1 cellular context compared by ENCODE assay signal in the genomic region with DNA sequence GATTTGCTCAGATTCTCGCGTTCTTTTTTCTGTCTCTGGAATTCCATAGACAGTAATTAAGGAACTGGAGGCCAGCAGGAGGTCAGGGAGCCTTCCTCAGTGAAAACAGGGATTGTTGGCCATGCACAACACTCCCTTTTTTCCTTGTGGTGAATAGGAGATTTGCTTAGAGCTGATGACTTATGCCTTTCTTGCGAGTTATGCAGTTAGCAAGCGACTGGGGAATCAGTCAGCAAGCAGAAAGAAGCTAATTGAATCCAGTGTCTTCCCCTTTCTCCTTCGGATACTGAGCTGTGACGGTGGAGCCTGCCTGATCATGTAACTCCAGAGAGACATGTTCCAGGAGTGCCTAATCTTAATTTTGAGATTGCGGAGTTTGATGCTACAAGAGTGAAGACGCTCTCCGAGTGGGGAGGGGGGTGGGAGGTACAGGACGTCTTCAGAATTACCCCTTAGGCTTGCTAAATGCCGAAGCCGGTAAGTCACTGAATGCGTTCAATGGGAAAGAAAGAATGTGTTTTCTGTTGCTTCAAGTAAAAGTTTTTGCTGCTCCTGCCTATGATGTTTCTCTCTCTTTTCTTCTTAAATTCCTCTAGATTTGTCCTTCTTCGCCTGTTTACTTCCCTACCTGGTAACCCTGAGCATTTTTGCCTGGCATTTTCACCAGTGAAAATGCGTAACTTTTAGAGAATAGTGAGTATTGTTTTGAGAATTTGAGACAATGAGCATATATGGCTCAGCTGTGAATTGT.
TF ChIP-seq lines count a peak whose summit lies in the region.

No MANE protein-coding gene starts in this region.

TF ChIP-seq in GM23338, 12 proteins besides CTCF, POLR2A, EP300 and RAD21 (continued from another document):
- TF ChIP-seq ZNF462 (CRISPR knock-in tag; IDR thresholded peaks at IDR 0.05) = no peak
- TF ChIP-seq, protein P1, sequence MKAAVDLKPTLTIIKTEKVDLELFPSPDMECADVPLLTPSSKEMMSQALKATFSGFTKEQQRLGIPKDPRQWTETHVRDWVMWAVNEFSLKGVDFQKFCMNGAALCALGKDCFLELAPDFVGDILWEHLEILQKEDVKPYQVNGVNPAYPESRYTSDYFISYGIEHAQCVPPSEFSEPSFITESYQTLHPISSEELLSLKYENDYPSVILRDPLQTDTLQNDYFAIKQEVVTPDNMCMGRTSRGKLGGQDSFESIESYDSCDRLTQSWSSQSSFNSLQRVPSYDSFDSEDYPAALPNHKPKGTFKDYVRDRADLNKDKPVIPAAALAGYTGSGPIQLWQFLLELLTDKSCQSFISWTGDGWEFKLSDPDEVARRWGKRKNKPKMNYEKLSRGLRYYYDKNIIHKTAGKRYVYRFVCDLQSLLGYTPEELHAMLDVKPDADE (IDR thresholded peaks at IDR 0.05) = no peak
- no peak for TF ChIP-seq POLR2AphosphoS5 (IDR thresholded peaks at IDR 0.05; ENCODE audit: low read depth)
- no peak for TF ChIP-seq ZNF331 (CRISPR knock-in tag; IDR thresholded peaks at IDR 0.05; ENCODE audit: low read depth)
TF ChIP-seq in GM23338: peak in this region for 0.
